In genomic region chr2:146927080-146927714, GRCh38 we compare ENCODE assay signal across 9 cellular contexts.
DNase-seq lines count a peak whose midpoint lies in the region; ATAC-seq, FAIRE-seq and TF ChIP-seq lines count a peak whose summit lies in the region.
"Had no signal": no experiment of that assay in that cellular context is flagged by ENCODE, and none has a peak within 500 bp of the region (broad histone marks: within the 10 kb centered on the region; RNA-seq: fewer than 3 reads in every experiment).

No MANE protein-coding gene starts in this region.

- POLR2A ChIA-PET in BJ (lab: Charles Lee) (no interaction called here), HEK293T (lab: Yijun Ruan, JAX) (no interaction called here)

- H3K4me3 ChIP-seq in BJ (ENCODE audit: low read depth, low read length) (no peak overlapping the region), RWPE2 (ENCODE audit: severe bottlenecking) (no peak overlapping the region), pancreas (no peak overlapping the region)

- DNase-seq in BJ (ENCODE audit: low read depth) = no peak
- DNase-seq in HEK293T (ENCODE audit: extremely low spot score) = peak; percentile 57
- no peak for DNase-seq in RWPE2 (ENCODE audit: low spot score)
- peak; percentile 7 to 38 for DNase-seq in foreskin keratinocyte
- DNase-seq in pancreas = peak in 1 of 6 donors; percentile 15
- DNase-seq in posterior vena cava (ENCODE audit: low spot score) = no peak

- H3K27me3 ChIP-seq in BJ (ENCODE audit: control insufficient read depth, insufficient read depth, low read length) = no peaks in the 10 kb centered on the region
- H3K27me3 ChIP-seq in RWPE2 (ENCODE audit: insufficient read depth, poor library complexity, severe bottlenecking) = no peaks in the 10 kb centered on the region
- H3K27me3 ChIP-seq in foreskin keratinocyte = no peaks in the 10 kb centered on the region
- H3K27me3 ChIP-seq in pancreas = no peaks in the 10 kb centered on the region

- FAIRE-seq in pancreas (lab: Jason Lieb, UNC) = no peak
- FAIRE-seq: endometrium had no signal

- CTCF ChIA-PET in BJ (lab: Yijun Ruan, JAX) (interaction anchor here (0.6 to 1.7 kb wide), 20 partner anchors 11 to 984 kb away, joined by 3 to 11 read pairs (median 4); no protein-coding TSS in a partner anchor), HEK293T (lab: Yijun Ruan, JAX) (interaction anchor here (0.6 to 1.2 kb wide), 3 partner anchors 25 to 927 kb away, joined by 3 to 4 read pairs (median 4); no protein-coding TSS in a partner anchor)

- 15 to 17% methylated on average over 3 of the region's 3 CpGs for WGBS in pancreas, 2 donors

- ATAC-seq in RWPE2 (ENCODE audit: low read depth) (peak; percentile 91), foreskin keratinocyte (peak; percentile 55), pancreas (peak in 3 of 4 donors; percentile 57 to 65 (median 59)), HG03025 (IDR thresholded peaks at IDR 0.05; ENCODE audit: low FRiP score, unreplicated experiment) (no peak), HG02884 (IDR thresholded peaks at IDR 0.05; ENCODE audit: unreplicated experiment) (no peak)

- H3K4me1 ChIP-seq in RWPE2 (ENCODE audit: insufficient read depth, poor library complexity, severe bottlenecking) = no peaks in the 10 kb centered on the region
- H3K4me1 ChIP-seq in foreskin keratinocyte = no peaks in the 10 kb centered on the region
- H3K4me1 ChIP-seq in pancreas = no peaks in the 10 kb centered on the region

- no peak overlapping the region for H3K27ac ChIP-seq in RWPE2 (ENCODE audit: poor library complexity, severe bottlenecking)
- no peak overlapping the region for H3K27ac ChIP-seq in foreskin keratinocyte
- H3K27ac ChIP-seq in pancreas = no peak overlapping the region

- no peaks in the 10 kb centered on the region for H3K36me3 ChIP-seq in BJ (ENCODE audit: control insufficient read depth, insufficient read depth, low read length)
- no peaks in the 10 kb centered on the region for H3K36me3 ChIP-seq in RWPE2 (ENCODE audit: low read depth)
- no peaks in the 10 kb centered on the region for H3K36me3 ChIP-seq in pancreas

- intact Hi-C loops in pancreas (cut with DNase I) = no loop called here
- intact Hi-C loops in posterior vena cava (cut with DNase I) = no loop called here

- peak; percentile 76 for TF ChIP-seq CTCF in BJ (IDR thresholded peaks at IDR 0.05; ENCODE audit: insufficient read depth, low read depth, low read length)
- TF ChIP-seq CTCF in RWPE2 (IDR thresholded peaks at IDR 0.05; ENCODE audit: poor library complexity, severe bottlenecking) = peak; percentile 86
- TF ChIP-seq CTCF in foreskin keratinocyte (conservative IDR thresholded peaks at IDR 0.05) = peak; percentile 65
- TF ChIP-seq CTCF in pancreas (IDR thresholded peaks at IDR 0.05) = no peak

- H3K9me3 ChIP-seq in RWPE2 (ENCODE audit: severe bottlenecking) (no peaks in the 10 kb centered on the region), pancreas (no peaks in the 10 kb centered on the region)

TF ChIP-seq in HEK293T, 16 proteins besides CTCF, POLR2A, EP300 and RAD21:
- TF ChIP-seq SP1 (IDR thresholded peaks at IDR 0.05) (no peak), LEF1 (IDR thresholded peaks at IDR 0.05; ENCODE audit: borderline replicate concordance) (no peak), BHLHE40 (IDR thresholded peaks at IDR 0.05; ENCODE audit: borderline replicate concordance) (no peak), SUZ12 (IDR thresholded peaks at IDR 0.05) (no peak), CTBP1 (IDR thresholded peaks at IDR 0.05; ENCODE audit: borderline replicate concordance) (no peak), TARDBP (IDR thresholded peaks at IDR 0.05) (no peak), FOXK2 (IDR thresholded peaks at IDR 0.05) (no peak)

Comparison
In these comparisons a context has a peak if more than half of its experiments do, and no peak if none do; other contexts are left out.
1. DNase-seq: peak in HEK293T (single experiment) and foreskin keratinocyte (2 of 2); none in BJ (single experiment), RWPE2 (single experiment) and posterior vena cava (single experiment).
2. CTCF ChIP-seq: peak in BJ (single experiment), RWPE2 (single experiment) and foreskin keratinocyte (single experiment); none in pancreas (0 of 4).
3. ATAC-seq: peak in RWPE2 (single experiment), foreskin keratinocyte (single experiment) and pancreas (3 of 4); none in HG03025 (single experiment) and HG02884 (single experiment).